Comparison of ENCODE assay signal across 13 cellular contexts in genomic region chr15:58115692-58116091, GRCh38. TPM values are rescaled to one million over a fixed set of nuclear protein-coding genes. Genes with fewer than 3 reads are reported as not detected.
A peak's percentile ranks its signal among the peaks of the same experiment; 100 is the strongest.
DNase-seq lines count a peak whose midpoint lies in the region; ATAC-seq, FAIRE-seq and TF ChIP-seq lines count a peak whose summit lies in the region.
"Had no signal": no experiment of that assay in that cellular context is flagged by ENCODE, and none has a peak within 500 bp of the region (broad histone marks: within the 10 kb centered on the region; RNA-seq: fewer than 3 reads in every experiment).

No MANE protein-coding gene starts in this region.

- no peak overlapping the region for H3K23ac ChIP-seq in H1 (ENCODE audit: insufficient read length)

- no peak overlapping the region for H3K56ac ChIP-seq in H1 (replicated peaks; ENCODE audit: insufficient read length, low read depth, low read length)

- no peak overlapping the region for H2BK120ac ChIP-seq in H1 (replicated peaks; ENCODE audit: low read depth, low read length)

- no peaks in the 10 kb centered on the region for H3K27me3 ChIP-seq in H1 (replicated peaks in 1 of 4; ENCODE audit: control insufficient read depth in 3 of 4, extremely low read depth in 1 of 4, insufficient read depth in 3 of 4, low read length in 3 of 4)
- H3K27me3 ChIP-seq in osteoblast (ENCODE audit: insufficient read depth, low read length) = peaks cover 20% of the 10 kb centered on the region

- H4K8ac ChIP-seq in H1 (ENCODE audit: extremely low read depth, insufficient read depth, low read length) = no peak overlapping the region

- peak; percentile 36 to 55 for TF ChIP-seq RAD21 in H1 (IDR thresholded peaks at IDR 0.05 in 1 of 2, conservative IDR thresholded peaks at IDR 0.05 in 1 of 2; ENCODE audit: low read depth in 2 of 2, low read length in 2 of 2)

- 92% methylated on average over 1 of the region's 1 CpG; no CpG with 5 or more reads in 1 of the 2 experiments for WGBS in H1 (ENCODE audit: extremely low coverage in 1 of 2, insufficient coverage in 1 of 2, insufficient read length in 1 of 2, insufficient replicate concordance in 2 of 2, low coverage in 1 of 2, low lambda C conversion rate in 2 of 2, missing lambda C conversion rate in 1 of 2), 2 experiments

- H3K27ac ChIP-seq in H1 (ENCODE audit: low read depth, low read length) = no peak overlapping the region
- no peak overlapping the region for H3K27ac ChIP-seq in osteoblast (ENCODE audit: low read depth, low read length)

- H2BK20ac ChIP-seq in H1 (ENCODE audit: low read length) = no peak overlapping the region

- no peak overlapping the region for H2AK5ac ChIP-seq in H1 (ENCODE audit: low read depth, low read length)

- no peak overlapping the region for H3K27ac Mint-ChIP-seq in activated naive CD4-positive, alpha-beta T cell treated with anti-CD3 and anti-CD28 coated beads, Interleukin-2, amount 50 U/mL, for 72 hours
- H3K27ac Mint-ChIP-seq: stimulated activated effector memory CD8-positive, alpha-beta T cell treated with anti-CD3 and anti-CD28 coated beads, Interleukin-12 subunit alpha, Interleukin-12 subunit beta, amount 100 ng/mL, for 72 hours had no signal

- no peaks in the 10 kb centered on the region for H3K9me3 Mint-ChIP-seq in activated naive CD4-positive, alpha-beta T cell treated with anti-CD3 and anti-CD28 coated beads, Interleukin-2, amount 50 U/mL, for 72 hours
- H3K9me3 Mint-ChIP-seq: stimulated activated effector memory CD8-positive, alpha-beta T cell treated with anti-CD3 and anti-CD28 coated beads, Interleukin-12 subunit alpha, Interleukin-12 subunit beta, amount 100 ng/mL, for 72 hours had no signal

- no peak for TF ChIP-seq EP300 in H1 (IDR thresholded peaks at IDR 0.05; ENCODE audit: borderline replicate concordance in 1 of 2, low read depth in 2 of 2, low read length in 2 of 2)

- no peak overlapping the region for H2AFZ ChIP-seq in H1 (ENCODE audit: low read length)
- H2AFZ ChIP-seq in osteoblast (ENCODE audit: low read length) = no peak overlapping the region

- H3K9me3 ChIP-seq in H1 (ENCODE audit: insufficient read depth in 2 of 2, low read depth in 1 of 2, low read length in 1 of 2) (no peaks in the 10 kb centered on the region), osteoblast (ENCODE audit: low read depth, low read length) (no peaks in the 10 kb centered on the region)

- H2BK15ac ChIP-seq in H1 (ENCODE audit: low read length) = no peak overlapping the region

- no peaks in the 10 kb centered on the region for H3K36me3 Mint-ChIP-seq in activated naive CD4-positive, alpha-beta T cell treated with anti-CD3 and anti-CD28 coated beads, Interleukin-2, amount 50 U/mL, for 72 hours
- H3K36me3 Mint-ChIP-seq: stimulated activated effector memory CD8-positive, alpha-beta T cell treated with anti-CD3 and anti-CD28 coated beads, Interleukin-12 subunit alpha, Interleukin-12 subunit beta, amount 100 ng/mL, for 72 hours had no signal

- no peak for FAIRE-seq in H1 (lab: Jason Lieb, UNC)
- FAIRE-seq: GM12892 had no signal

- H3K36me3 ChIP-seq in H1 (ENCODE audit: control insufficient read depth in 2 of 4, insufficient read depth in 4 of 4, low read length in 3 of 4) (no peaks in the 10 kb centered on the region), osteoblast (ENCODE audit: insufficient read depth, low read length) (no peaks in the 10 kb centered on the region)

- H3K4me1 ChIP-seq in H1 (replicated peaks in 1 of 4; ENCODE audit: control insufficient read depth in 3 of 4, insufficient read depth in 4 of 4, low read length in 3 of 4) = peaks cover 0 to 3% (median 0%) of the 10 kb centered on the region in 4 experiments; a peak in 3 of 7 replicates
- no peaks in the 10 kb centered on the region for H3K4me1 ChIP-seq in osteoblast (ENCODE audit: insufficient read depth, low read length)

- H3K14ac ChIP-seq in H1 (ENCODE audit: insufficient read length) = no peak overlapping the region

- H2BK12ac ChIP-seq in H1 (ENCODE audit: low read depth, low read length) = no peak overlapping the region

- DNase-seq in NCI-H1105 treated with DMSO at 0.1 percent for 48 hours (lab: John Stamatoyannopoulos, UW) (peak; percentile 34), NCI-H1105 (lab: John Stamatoyannopoulos, UW) (no peak), NCI-H1417 (lab: John Stamatoyannopoulos, UW) (peak in 2 of 3 experiments; percentile 0 to 69), H1 (ENCODE audit: low read depth in 1 of 2, low spot score in 2 of 2) (no peak), osteoblast (ENCODE audit: insufficient read length, low spot score, missing footprints) (no peak), SHP77 (lab: John Stamatoyannopoulos, UW) (no peak)
- no peak for DNase-seq in activated T-cell treated with anti-CD3 and anti-CD28 coated beads, Interleukin-2, amount 50 U/mL, for 48 hours
- no peak for DNase-seq in activated naive CD4-positive, alpha-beta T cell treated with anti-CD3 and anti-CD28 coated beads, Interleukin-2, amount 50 U/mL, for 72 hours (ENCODE audit: low spot score in 2 of 2)
- DNase-seq: activated T-cell treated with anti-CD3 and anti-CD28 coated beads for 4 hours, islet precursor cell, NCI-H187 had no signal

- no peak overlapping the region for H4K91ac ChIP-seq in H1 (replicated peaks; ENCODE audit: insufficient read length, low read length)

- H3K23me2 ChIP-seq in H1 (ENCODE audit: low read depth, low read length) = no peaks in the 10 kb centered on the region; the same call in 1 of the 2 replicates

- no peak overlapping the region for H3K9ac ChIP-seq in H1 (replicated peaks in 1 of 4; ENCODE audit: extremely low read depth in 1 of 4, low read depth in 3 of 4, low read length in 3 of 4)

- CTCF ChIA-PET in H1 (lab: Charles Lee; ENCODE audit: partially characterized antibody) = interaction anchor here (1.1 kb wide), 1 partner anchor 38 kb away, joined by 3 read pairs; no protein-coding TSS in a partner anchor

- TF ChIP-seq POLR2A in H1 (IDR thresholded peaks at IDR 0.05; ENCODE audit: control extremely low read depth in 1 of 2, low read depth in 2 of 2, low read length in 2 of 2) = no peak

- POLR2A ChIA-PET in H1 (lab: Charles Lee; ENCODE audit: partially characterized antibody) = no interaction called here

- H3K79me1 ChIP-seq in H1 (ENCODE audit: low read depth, low read length) = no peaks in the 10 kb centered on the region

- H4K20me1 ChIP-seq in H1 (replicated peaks in 1 of 2; ENCODE audit: control insufficient read depth in 1 of 2, insufficient read depth in 2 of 2, low read length in 2 of 2) = no peaks in the 10 kb centered on the region
- H4K20me1 ChIP-seq in osteoblast (ENCODE audit: insufficient read depth, low read length) = no peaks in the 10 kb centered on the region

- no peaks in the 10 kb centered on the region for H3K79me2 ChIP-seq in H1 (ENCODE audit: control insufficient read depth in 1 of 2, insufficient read depth in 2 of 2, low read length in 2 of 2)
- no peaks in the 10 kb centered on the region for H3K79me2 ChIP-seq in osteoblast (ENCODE audit: insufficient read depth, low read length)

- H3K4ac ChIP-seq in H1 (replicated peaks; ENCODE audit: insufficient read length, low read depth, low read length) = no peak overlapping the region

- no peak overlapping the region for H2BK5ac ChIP-seq in H1 (ENCODE audit: low read depth, low read length)

- no peak for ATAC-seq in activated naive CD4-positive, alpha-beta T cell treated with anti-CD3 and anti-CD28 coated beads, Interleukin-2, amount 50 U/mL, for 72 hours
- ATAC-seq: stimulated activated effector memory CD8-positive, alpha-beta T cell treated with anti-CD3 and anti-CD28 coated beads, Interleukin-12 subunit alpha, Interleukin-12 subunit beta, amount 100 ng/mL, for 72 hours had no signal

- TF ChIP-seq CTCF in H1 (IDR thresholded peaks at IDR 0.05; ENCODE audit: control extremely low read depth in 1 of 3, insufficient read depth in 1 of 3, low read depth in 1 of 3, low read length in 3 of 3) = peak in 2 of 3 experiments; percentile 23 to 37; a peak in 1 of 4 replicates
- peak; percentile 20 for TF ChIP-seq CTCF in osteoblast (IDR thresholded peaks at IDR 0.05; ENCODE audit: extremely low read depth, low read depth, low read length)

- no peak overlapping the region for H4K5ac ChIP-seq in H1 (ENCODE audit: insufficient read length, low read depth, low read length)

- no peak overlapping the region for H3K4me2 ChIP-seq in H1 (ENCODE audit: insufficient read depth in 1 of 2, low read depth in 2 of 2, low read length in 2 of 2)
- no peak overlapping the region for H3K4me2 ChIP-seq in osteoblast (ENCODE audit: insufficient read depth, low read length)

- H3K18ac ChIP-seq in H1 (ENCODE audit: extremely low read depth, low read length) = no peak overlapping the region

- H3K4me3 ChIP-seq in H1 (ENCODE audit: extremely low read depth in 1 of 4, insufficient read depth in 2 of 4, low read depth in 3 of 4, low read length in 4 of 4) (no peak overlapping the region), osteoblast (ENCODE audit: insufficient read depth, low read length) (no peak overlapping the region)

TF ChIP-seq in H1, 55 proteins besides CTCF, POLR2A, EP300 and RAD21 (continues in another document):
- TF ChIP-seq GABPA (IDR thresholded peaks at IDR 0.05; ENCODE audit: borderline replicate concordance, insufficient read depth, low read length) = no peak

RNA-seq across cellular contexts. Expression of gene AQP9, which starts 22.5 kb away (rescaled TPM):
- not detected in 2 replicates for total RNA-seq in H1 (2021; fragmentation: NEBNext Ultra II Directional; extraction: Animal tissue kit (Norgen Biotek cat#: 25700))
- polyA plus RNA-seq in H1 (2011; rRNA removed) = not detected in 2 replicates
- not detected for polyA plus RNA-seq in H1 (2011; cell fraction: cytosol; rRNA removed)
- not detected for polyA plus RNA-seq in H1 (2011; cell fraction: nucleus; rRNA removed)
- polyA plus RNA-seq in H1 (2012, experiment 1 of 2) = not detected in 4 replicates
- polyA plus RNA-seq in H1 (2012, experiment 2 of 2) = not detected
- polyA plus RNA-seq in H1 (2013, experiment 1 of 2) = not detected
- not detected for polyA plus RNA-seq in H1 (2013, experiment 2 of 2)
- not detected in 2 replicates for polyA minus RNA-seq in H1 (2011; rRNA and poly(A)+ RNA removed)
- polyA minus RNA-seq in H1 (2011; cell fraction: cytosol; rRNA and poly(A)+ RNA removed) = not detected
- not detected for polyA minus RNA-seq in H1 (2011; cell fraction: nucleus; rRNA and poly(A)+ RNA removed)
- total RNA-seq in osteoblast = under 0.01 TPM in 2 replicates
- total RNA-seq in activated naive CD4-positive, alpha-beta T cell treated with anti-CD3 and anti-CD28 coated beads, Interleukin-2, amount 50 U/mL, for 72 hours = not detected

RNA-seq across cellular contexts. Expression of gene ALDH1A2, which starts 50.2 kb away (rescaled TPM):
- total RNA-seq in H1 (2021; fragmentation: NEBNext Ultra II Directional; extraction: Animal tissue kit (Norgen Biotek cat#: 25700)) = 0.24 and 0.31 TPM in 2 replicates
- 0.06 and 0.13 TPM in 2 replicates for polyA plus RNA-seq in H1 (2011; rRNA removed)
- polyA plus RNA-seq in H1 (2011; cell fraction: cytosol; rRNA removed) = 0.22 TPM
- polyA plus RNA-seq in H1 (2011; cell fraction: nucleus; rRNA removed) = 0.41 TPM
- 0.13 to 1.5 TPM (median 0.56 TPM) in 4 replicates for polyA plus RNA-seq in H1 (2012, experiment 1 of 2)
- 0.12 TPM for polyA plus RNA-seq in H1 (2012, experiment 2 of 2)
- 0.10 TPM for polyA plus RNA-seq in H1 (2013, experiment 1 of 2)
- 0.20 TPM for polyA plus RNA-seq in H1 (2013, experiment 2 of 2)
- polyA minus RNA-seq in H1 (2011; rRNA and poly(A)+ RNA removed) = 0.22 and 0.37 TPM in 2 replicates
- polyA minus RNA-seq in H1 (2011; cell fraction: cytosol; rRNA and poly(A)+ RNA removed) = not detected
- polyA minus RNA-seq in H1 (2011; cell fraction: nucleus; rRNA and poly(A)+ RNA removed) = 1.3 TPM
- total RNA-seq in osteoblast = 0.88 and 1.1 TPM in 2 replicates
- not detected for total RNA-seq in activated naive CD4-positive, alpha-beta T cell treated with anti-CD3 and anti-CD28 coated beads, Interleukin-2, amount 50 U/mL, for 72 hours

Comparison
In these comparisons a context has a peak if more than half of its experiments do, and no peak if none do; other contexts are left out.
1. DNase-seq: peak in NCI-H1105 treated with DMSO at 0.1 percent for 48 hours (single experiment) and NCI-H1417 (2 of 3); none in NCI-H1105 (single experiment), H1 (0 of 2), osteoblast (single experiment), activated T-cell treated with anti-CD3 and anti-CD28 coated beads, Interleukin-2, amount 50 U/mL, for 48 hours (0 of 2), SHP77 (0 of 2) and activated naive CD4-positive, alpha-beta T cell treated with anti-CD3 and anti-CD28 coated beads, Interleukin-2, amount 50 U/mL, for 72 hours (0 of 2).